8 cellular contexts compared by ENCODE assay signal in genomic region chr12:121792607-121793500, GRCh38. TPM values are rescaled to one million over a fixed set of nuclear protein-coding genes. Genes with fewer than 3 reads are reported as not detected.
DNase-seq lines count a peak whose midpoint lies in the region; ATAC-seq and TF ChIP-seq lines count a peak whose summit lies in the region.

No MANE protein-coding gene starts in this region.

- no peak for DNase-seq in DND-41
- peak; percentile 80 for DNase-seq in NAMALWA (ENCODE audit: low spot score)
- DNase-seq in activated naive CD8-positive, alpha-beta T cell treated with anti-CD3 and anti-CD28 coated beads for 36 hours: peak; percentile 81
- peak; percentile 59 for DNase-seq in stimulated activated naive CD4-positive, alpha-beta T cell treated with Interleukin-2 at 50 U/mL for 16 hours (lab: John Stamatoyannopoulos, UW)
- DNase-seq in EL: no peak

- H3K36me3 Mint-ChIP-seq in activated naive CD8-positive, alpha-beta T cell treated with anti-CD3 and anti-CD28 coated beads for 36 hours: peaks cover 34% of the 10 kb centered on the region

- peak overlapping the region; percentile 96 for H3K4me3 Mint-ChIP-seq in activated naive CD8-positive, alpha-beta T cell treated with anti-CD3 and anti-CD28 coated beads for 36 hours

- H3K4me2 ChIP-seq in DND-41 (ENCODE audit: insufficient read depth, low read length): peak overlapping the region; percentile 99

- H3K9me3 Mint-ChIP-seq in activated naive CD8-positive, alpha-beta T cell treated with anti-CD3 and anti-CD28 coated beads for 36 hours: no peaks in the 10 kb centered on the region

- H3K27me3 Mint-ChIP-seq in activated naive CD8-positive, alpha-beta T cell treated with anti-CD3 and anti-CD28 coated beads for 36 hours: no peaks in the 10 kb centered on the region

- H3K4me1 ChIP-seq in DND-41 (ENCODE audit: insufficient read depth, low read length) (peaks cover 88% of the 10 kb centered on the region), iPS-20b (ENCODE audit: insufficient read depth, low read length) (peaks cover 11% of the 10 kb centered on the region)

- H2AFZ ChIP-seq in DND-41 (ENCODE audit: low read depth, low read length): peak overlapping the region; percentile 88

- no peaks in the 10 kb centered on the region for H3K9me3 ChIP-seq in DND-41 (ENCODE audit: insufficient read depth, low read length, severe bottlenecking)
- no peaks in the 10 kb centered on the region for H3K9me3 ChIP-seq in iPS-20b (ENCODE audit: insufficient read depth, low read depth, low read length)

- ATAC-seq in DND-41 (ENCODE audit: insufficient read depth, low read depth) (no peak), GM18502 (IDR thresholded peaks at IDR 0.05; ENCODE audit: poor library complexity, unreplicated experiment) (no peak), HG03139 (IDR thresholded peaks at IDR 0.05; ENCODE audit: unreplicated experiment) (no peak)

- peak overlapping the region; percentile 98 for H3K27ac Mint-ChIP-seq in activated naive CD8-positive, alpha-beta T cell treated with anti-CD3 and anti-CD28 coated beads for 36 hours

- peaks cover 62% of the 10 kb centered on the region for H3K4me1 Mint-ChIP-seq in activated naive CD8-positive, alpha-beta T cell treated with anti-CD3 and anti-CD28 coated beads for 36 hours

- H3K4me3 ChIP-seq in DND-41 (ENCODE audit: low read depth in 1 of 2, low read length in 2 of 2): peak overlapping the region; percentile 40 to 81
- H3K4me3 ChIP-seq in iPS-20b (ENCODE audit: low read length): peak overlapping the region; percentile 63

- peaks cover 63% of the 10 kb centered on the region for H3K79me2 ChIP-seq in DND-41 (ENCODE audit: insufficient read depth, low read length)

- no peak for TF ChIP-seq CTCF in DND-41 (IDR thresholded peaks at IDR 0.05; ENCODE audit: borderline replicate concordance, extremely low read depth, low read length, poor library complexity, severe bottlenecking)

- H4K20me1 ChIP-seq in DND-41 (ENCODE audit: insufficient read depth, low read length): peaks cover 32% of the 10 kb centered on the region

- H3K27me3 ChIP-seq in DND-41 (ENCODE audit: insufficient read depth, low read length, poor library complexity) (no peaks in the 10 kb centered on the region), iPS-20b (ENCODE audit: insufficient read depth, low read length) (no peaks in the 10 kb centered on the region)

- H3K9ac ChIP-seq in DND-41 (ENCODE audit: low read depth, low read length) (peak overlapping the region; percentile 73), iPS-20b (ENCODE audit: low read depth, low read length) (peak overlapping the region; percentile 57; the same call in 1 of the 2 replicates)

- peak overlapping the region; percentile 89 for H3K27ac ChIP-seq in DND-41 (ENCODE audit: low read length)
- H3K27ac ChIP-seq in iPS-20b (ENCODE audit: low read length): no peak overlapping the region

- peaks cover 29% of the 10 kb centered on the region for H3K36me3 ChIP-seq in DND-41 (ENCODE audit: insufficient read depth, low read length)
- H3K36me3 ChIP-seq in iPS-20b (ENCODE audit: insufficient read depth, low read depth, low read length): peaks cover 17% of the 10 kb centered on the region

RNA-seq across cellular contexts. Expression of gene RHOF, which starts 0.6 kb away (rescaled TPM):
- total RNA-seq in activated naive CD8-positive, alpha-beta T cell treated with anti-CD3 and anti-CD28 coated beads for 36 hours: 10 to 100 TPM; 78.6 to 85.5 TPM

RNA-seq across cellular contexts. Expression of gene SETD1B, which starts 11.0 kb away (rescaled TPM):
- total RNA-seq in activated naive CD8-positive, alpha-beta T cell treated with anti-CD3 and anti-CD28 coated beads for 36 hours: 10 to 100 TPM; 15.0 to 15.6 TPM

Comparison
In these comparisons a context has a peak if more than half of its experiments do, and no peak if none do; other contexts are left out.
1. DNase-seq: peak in NAMALWA (single experiment), activated naive CD8-positive, alpha-beta T cell treated with anti-CD3 and anti-CD28 coated beads for 36 hours (single experiment) and stimulated activated naive CD4-positive, alpha-beta T cell treated with Interleukin-2 at 50 U/mL for 16 hours (single experiment); none in DND-41 (single experiment) and EL (single experiment).